In genomic region chr16:714558-715447, GRCh38 we compare ENCODE assay signal across 8 cellular contexts. TPM values are rescaled to one million over a fixed set of nuclear protein-coding genes. Genes with fewer than 3 reads are reported as not detected.
DNase-seq lines count a peak whose midpoint lies in the region; ATAC-seq and TF ChIP-seq lines count a peak whose summit lies in the region.

METRN (plus strand) TSS chr16:715118; CDS start chr16:715290, 172 bp downstream.

- TF ChIP-seq CTCF in lung (IDR thresholded peaks at IDR 0.05; ENCODE audit: control extremely low read depth, extremely low read depth): no peak

- H3K27ac ChIP-seq in lung (ENCODE audit: low read depth in 1 of 2, low read length in 1 of 2): peak within 1 kb of the TSS in 1 of 2 donors; percentile 13

- POLR2A ChIA-PET in activated CD8-positive, alpha-beta memory T cell treated with anti-CD3 and anti-CD28 coated beads for 36 hours (lab: Charles Lee): interaction anchor here (0.6 to 1.8 kb wide), 3 partner anchors 8 to 266 kb away, joined by 3 to 6 read pairs (median 4); no protein-coding TSS in a partner anchor

- 5 to 8% methylated on average over 73 to 104 of the region's 104 CpGs for WGBS in lung, 2 donors

- ATAC-seq in HG03097 (IDR thresholded peaks at IDR 0.05; ENCODE audit: low FRiP score, unreplicated experiment): peak; percentile 47
- peak; percentile 86 for ATAC-seq in lung (ENCODE audit: insufficient read depth, low FRiP score)

- DNase-seq in NCI-H1436 (lab: John Stamatoyannopoulos, UW) (peak; percentile 83), NCI-H1436 treated with DMSO at 0.1 percent for 48 hours (lab: John Stamatoyannopoulos, UW) (no peak), NCI-H774 (lab: John Stamatoyannopoulos, UW) (peak; percentile 45), lung (ENCODE audit: low spot score) (peak; percentile 91)
- DNase-seq in effector CD8-positive, alpha-beta T cell (lab: John Stamatoyannopoulos, UW): peak; percentile 85
- DNase-seq in stimulated activated CD4-positive, alpha-beta T cell treated with anti-CD3 and anti-CD28 coated beads, TNF-alpha, amount 100 ng/mL, for 24 hours (ENCODE audit: low read depth in 3 of 3): peak; percentile 77 to 92 (median 85)

- CTCF ChIA-PET in activated CD8-positive, alpha-beta memory T cell treated with anti-CD3 and anti-CD28 coated beads for 36 hours (lab: Charles Lee): interaction anchor here (0.5 to 4.5 kb wide), 8 partner anchors 10 to 74 kb away, joined by 5 to 26 read pairs (median 8); partner anchors contain the start of genes CCDC78, CHTF18, CIAO3 and RPUSD1

- no peaks in the 10 kb centered on the region for H3K9me3 ChIP-seq in lung (ENCODE audit: control insufficient read depth in 2 of 2, insufficient read depth in 1 of 2, low read length in 1 of 2)

- peak within 1 kb of the TSS; percentile 62 for H3K4me3 ChIP-seq in lung

- H3K27me3 ChIP-seq in lung (ENCODE audit: control insufficient read depth, insufficient read depth): peaks cover 3% of the 10 kb centered on the region

- H3K36me3 ChIP-seq in lung (ENCODE audit: control insufficient read depth in 2 of 2, insufficient read depth in 2 of 2, low read length in 2 of 2): no peaks in the 10 kb centered on the region

- peaks cover 8 to 14% of the 10 kb centered on the region in 2 donors for H3K4me1 ChIP-seq in lung (ENCODE audit: control insufficient read depth in 2 of 2, insufficient read depth in 2 of 2, low read length in 2 of 2)

RNA-seq across cellular contexts. Expression of gene METRN, which starts in this region (rescaled TPM):
- total RNA-seq in activated CD8-positive, alpha-beta memory T cell treated with anti-CD3 and anti-CD28 coated beads for 36 hours: 10 to 100 TPM; 35.3 to 37.7 TPM
- 10 to 100 TPM; 10.9 to 67.3 TPM for total RNA-seq in lung
- 10 to 100 TPM; 30.3 to 52.7 TPM for polyA plus RNA-seq in lung
